ENCODE assay signal across 1 cellular context in genomic region chr16:4402439-4403132, GRCh38.
TF ChIP-seq lines count a peak whose summit lies in the region.

No MANE protein-coding gene starts in this region.

TF ChIP-seq in HepG2, 621 proteins besides CTCF, POLR2A, EP300 and RAD21 (continued from another document and continues in another):
- TF ChIP-seq PAXIP1 (CRISPR knock-in tag; conservative IDR thresholded peaks at IDR 0.05) (no peak), ZGPAT (CRISPR knock-in tag; IDR thresholded peaks at IDR 0.05) (peak; percentile 70; the same call in 1 of the 2 replicates), CENPT (CRISPR knock-in tag; IDR thresholded peaks at IDR 0.05; ENCODE audit: low read depth) (no peak), NCOA2 (CRISPR knock-in tag; IDR thresholded peaks at IDR 0.05) (no peak), HDAC2 (CRISPR knock-in tag; IDR thresholded peaks at IDR 0.05) (no peak), FUBP1 (CRISPR knock-in tag; IDR thresholded peaks at IDR 0.05; ENCODE audit: borderline replicate concordance) (no peak), ZNF761 (CRISPR knock-in tag; conservative IDR thresholded peaks at IDR 0.05) (0 out of 2 replicates have a peak, but pooled peaks have one; percentile 51), ZHX1 (CRISPR knock-in tag; IDR thresholded peaks at IDR 0.05; ENCODE audit: low read depth) (no peak), CHD4 (IDR thresholded peaks at IDR 0.05; ENCODE audit: borderline replicate concordance, low read length) (no peak), AHR (CRISPR knock-in tag; IDR thresholded peaks at IDR 0.05) (0 out of 2 replicates have a peak, but pooled peaks have one; percentile 45), ZBTB8A (CRISPR knock-in tag; IDR thresholded peaks at IDR 0.05; ENCODE audit: borderline replicate concordance, low read depth) (no peak), CBX2 (IDR thresholded peaks at IDR 0.05; ENCODE audit: low read depth, low read length) (no peak), CBX2 (CRISPR knock-in tag; IDR thresholded peaks at IDR 0.05; ENCODE audit: low read depth) (no peak), ZNF10 (CRISPR knock-in tag; IDR thresholded peaks at IDR 0.05; ENCODE audit: borderline replicate concordance, low read depth) (0 out of 2 replicates have a peak, but pooled peaks have one; percentile 43), ZNF432 (CRISPR knock-in tag; IDR thresholded peaks at IDR 0.05; ENCODE audit: borderline replicate concordance) (no peak), JARID2 (CRISPR knock-in tag; IDR thresholded peaks at IDR 0.05; ENCODE audit: insufficient replicate concordance) (no peak), USF2 (IDR thresholded peaks at IDR 0.05; ENCODE audit: low read depth, low read length) (no peak), USF2 (CRISPR knock-in tag; IDR thresholded peaks at IDR 0.05; ENCODE audit: borderline replicate concordance) (no peak), RFX3 (CRISPR knock-in tag; IDR thresholded peaks at IDR 0.05) (no peak), ZNF296 (CRISPR knock-in tag; conservative IDR thresholded peaks at IDR 0.05) (no peak), RBM22 (optimal IDR thresholded peaks at IDR 0.05; ENCODE audit: low read length) (no peak), FLYWCH1 (CRISPR knock-in tag; IDR thresholded peaks at IDR 0.05) (no peak), ZMYM4 (CRISPR knock-in tag; IDR thresholded peaks at IDR 0.05) (no peak), STAG1 (CRISPR knock-in tag; IDR thresholded peaks at IDR 0.05) (peak; percentile 95), MXI1 (IDR thresholded peaks at IDR 0.05; ENCODE audit: borderline replicate concordance, low read depth, low read length) (peak; percentile 43; the same call in 1 of the 3 replicates), DRAP1 (CRISPR knock-in tag; IDR thresholded peaks at IDR 0.05) (peak; percentile 35; the same call in 1 of the 2 replicates), TIGD3 (CRISPR knock-in tag; IDR thresholded peaks at IDR 0.05; ENCODE audit: borderline replicate concordance) (no peak), ZFP82 (CRISPR knock-in tag; IDR thresholded peaks at IDR 0.05; ENCODE audit: borderline replicate concordance) (no peak), ZNF777 (CRISPR knock-in tag; IDR thresholded peaks at IDR 0.05) (no peak), TRAFD1 (CRISPR knock-in tag; IDR thresholded peaks at IDR 0.05; ENCODE audit: borderline replicate concordance) (no peak), ATF5 (CRISPR knock-in tag; IDR thresholded peaks at IDR 0.05; ENCODE audit: low read depth) (no peak), ZNF768 (CRISPR knock-in tag; IDR thresholded peaks at IDR 0.05) (peak; percentile 61; the same call in 1 of the 2 replicates), NFATC3 (CRISPR knock-in tag; IDR thresholded peaks at IDR 0.05) (no peak), ZNF569 (CRISPR knock-in tag; IDR thresholded peaks at IDR 0.05; ENCODE audit: borderline replicate concordance) (no peak), KDM5A (IDR thresholded peaks at IDR 0.05; ENCODE audit: borderline replicate concordance, low read length) (no peak; the same call in 1 of the 2 replicates), SRSF9 (IDR thresholded peaks at IDR 0.05; ENCODE audit: borderline replicate concordance, insufficient read depth, low read depth, low read length, poor library complexity, severe bottlenecking) (no peak), ZFX (CRISPR knock-in tag; IDR thresholded peaks at IDR 0.05; ENCODE audit: low read depth) (peak; percentile 82), ZNF101 (CRISPR knock-in tag; IDR thresholded peaks at IDR 0.05; ENCODE audit: borderline replicate concordance, low read depth) (no peak), SUZ12 (IDR thresholded peaks at IDR 0.05; ENCODE audit: low read depth, low read length) (no peak), ZNF34 (CRISPR knock-in tag; IDR thresholded peaks at IDR 0.05; ENCODE audit: borderline replicate concordance) (0 out of 2 replicates have a peak, but pooled peaks have one; percentile 65), SETDB1 (CRISPR knock-in tag; IDR thresholded peaks at IDR 0.05; ENCODE audit: borderline replicate concordance) (no peak), ZNF597 (CRISPR knock-in tag; IDR thresholded peaks at IDR 0.05) (no peak), HNRNPUL1 (IDR thresholded peaks at IDR 0.05; ENCODE audit: low read depth, low read length) (no peak), SOX5 (CRISPR knock-in tag; IDR thresholded peaks at IDR 0.05; ENCODE audit: borderline replicate concordance) (no peak), ETS1 (CRISPR knock-in tag; IDR thresholded peaks at IDR 0.05) (no peak)
